In the genomic region with DNA sequence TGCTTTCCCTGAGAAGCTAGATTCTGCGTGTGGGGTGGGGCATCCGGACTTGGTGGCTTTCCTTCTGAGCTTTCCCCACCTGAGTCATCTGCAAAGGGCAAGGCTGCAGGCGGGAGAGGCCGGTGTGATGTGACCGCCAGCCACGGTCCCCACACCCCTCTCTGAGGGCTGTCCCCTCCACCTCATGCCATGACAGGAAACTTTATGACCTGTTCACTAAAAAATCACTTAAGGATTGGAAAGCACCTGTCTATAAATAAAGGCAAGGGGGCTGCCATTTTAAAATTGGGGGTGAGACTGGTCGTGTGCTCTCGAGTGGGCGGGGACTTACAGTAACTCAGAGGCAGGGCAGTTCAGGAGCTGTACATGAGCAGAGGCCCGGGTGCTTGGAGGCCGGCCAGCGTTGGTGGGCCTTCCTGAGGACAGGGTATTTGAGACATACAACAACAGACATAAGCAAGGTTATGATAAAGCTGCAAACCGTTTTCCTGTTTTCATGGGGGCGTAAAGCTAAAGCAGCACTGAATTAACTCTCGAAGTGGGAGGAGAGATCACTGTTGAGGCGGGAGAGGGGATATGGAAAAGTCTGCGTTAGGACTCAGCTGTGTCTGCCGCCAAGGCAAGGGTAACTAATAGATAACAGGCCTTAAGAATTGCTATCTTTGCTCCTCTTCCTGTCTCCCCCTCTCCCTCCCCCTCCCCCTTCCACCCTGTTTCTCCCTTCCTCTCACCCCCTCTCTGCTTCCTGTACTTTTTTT, we compare ENCODE assay signal across 8 cellular contexts. TPM values are rescaled to one million over a fixed set of nuclear protein-coding genes. Genes with fewer than 3 reads are reported as not detected.
A peak's percentile ranks its signal among the peaks of the same experiment; 100 is the strongest.
DNase-seq lines count a peak whose midpoint lies in the region; ATAC-seq, FAIRE-seq and TF ChIP-seq lines count a peak whose summit lies in the region.

No MANE protein-coding gene starts in this region.

- peak overlapping the region; percentile 30 to 83 for H3K27ac ChIP-seq in kidney (ENCODE audit: low read depth in 2 of 2, low read length in 2 of 2)

- H3K4me3 ChIP-seq in kidney (ENCODE audit: low read length in 2 of 2): no peak overlapping the region

- intact Hi-C loops in kidney (cut with DNase I): no loop called here

- no peak for FAIRE-seq in kidney (lab: Jason Lieb, UNC)

- no peak for TF ChIP-seq CTCF in kidney (IDR thresholded peaks at IDR 0.05; ENCODE audit: borderline replicate concordance, extremely low read depth, insufficient read depth)

- no peaks in the 10 kb centered on the region for H3K9me3 ChIP-seq in kidney (ENCODE audit: control insufficient read depth in 1 of 2, low read length in 2 of 2)

- peaks cover 11 to 28% of the 10 kb centered on the region in 2 donors for H3K4me1 ChIP-seq in kidney (ENCODE audit: control insufficient read depth in 1 of 2, insufficient read depth in 1 of 2, low read depth in 1 of 2, low read length in 2 of 2)

- no peaks in the 10 kb centered on the region for H3K36me3 ChIP-seq in kidney (ENCODE audit: control insufficient read depth in 1 of 2, insufficient read depth in 2 of 2, low read length in 2 of 2)

- no peak overlapping the region for H3K9ac ChIP-seq in kidney (ENCODE audit: low read length in 2 of 2)

- DNase-seq in SHP77 (lab: John Stamatoyannopoulos, UW): peak; percentile 30 to 72
- DNase-seq in activated naive CD4-positive, alpha-beta T cell treated with anti-CD3 and anti-CD28 coated beads, Interleukin-2, amount 50 U/mL, for 16 hours: peak; percentile 48
- peak; percentile 91 for DNase-seq in kidney
- DNase-seq in stimulated activated CD4-positive, alpha-beta T cell treated with anti-CD3 and anti-CD28 coated beads, TNF-alpha, amount 100 ng/mL, for 24 hours (ENCODE audit: low read depth in 3 of 3): peak; percentile 43 to 83 (median 49)
- no peak for DNase-seq in NCI-H2196 treated with DMSO at 0.1 percent for 48 hours (lab: John Stamatoyannopoulos, UW; ENCODE audit: unreplicated experiment)
- DNase-seq in NCI-H2029 treated with DMSO at 0.1 percent for 48 hours (lab: John Stamatoyannopoulos, UW): no peak

- TF ChIP-seq POLR2A in GM15510 (IDR thresholded peaks at IDR 0.05; ENCODE audit: borderline replicate concordance, extremely low read depth, insufficient read length): peak; percentile 56

- ATAC-seq in HG02840 (IDR thresholded peaks at IDR 0.05; ENCODE audit: low FRiP score, unreplicated experiment): peak; percentile 50

RNA-seq across cellular contexts. Expression of a gene that starts 16.1 kb away (rescaled TPM):
- 86.4 TPM for total RNA-seq in kidney
- 37.4 TPM for polyA plus RNA-seq in kidney (ENCODE audit: insufficient read depth, low read depth, low replicate concordance)

RNA-seq across cellular contexts. Expression of a gene that starts 45.4 kb away (rescaled TPM):
- 13.4 TPM for total RNA-seq in kidney
- polyA plus RNA-seq in kidney (ENCODE audit: insufficient read depth, low read depth, low replicate concordance): 4.0 TPM

Comparison
In these comparisons a context has a peak if more than half of its experiments do, and no peak if none do; other contexts are left out.
1. DNase-seq: peak in SHP77 (2 of 2), activated naive CD4-positive, alpha-beta T cell treated with anti-CD3 and anti-CD28 coated beads, Interleukin-2, amount 50 U/mL, for 16 hours (single experiment), kidney (single experiment) and stimulated activated CD4-positive, alpha-beta T cell treated with anti-CD3 and anti-CD28 coated beads, TNF-alpha, amount 100 ng/mL, for 24 hours (3 of 3); none in NCI-H2196 treated with DMSO at 0.1 percent for 48 hours (single experiment) and NCI-H2029 treated with DMSO at 0.1 percent for 48 hours (single experiment).